9 cellular contexts compared by ENCODE assay signal in genomic region chr7:133230591-133231194, GRCh38. TPM values are rescaled to one million over a fixed set of nuclear protein-coding genes. Genes with fewer than 3 reads are reported as not detected.
DNase-seq lines count a peak whose midpoint lies in the region; ATAC-seq and TF ChIP-seq lines count a peak whose summit lies in the region.
"Had no signal": no experiment of that assay in that cellular context is flagged by ENCODE, and none has a peak within 500 bp of the region (broad histone marks: within the 10 kb centered on the region; RNA-seq: fewer than 3 reads in every experiment).

No MANE protein-coding gene starts in this region.

- POLR2A ChIA-PET in T-cell (lab: Charles Lee) = no interaction called here

- TF ChIP-seq CTCF in NB4 (IDR thresholded peaks at IDR 0.05; ENCODE audit: low read depth, low read length) = peak; percentile 89
- TF ChIP-seq CTCF in testis (IDR thresholded peaks at IDR 0.05) = peak; percentile 54 to 80 (median 75)

- intact Hi-C loops in testis (cut with DNase I; ENCODE audit: low total_unique reads) = no loop called here

- ATAC-seq in T-cell (replicated peaks in 1 of 4) = no peak
- ATAC-seq in GM18861 (IDR thresholded peaks at IDR 0.05; ENCODE audit: unreplicated experiment) = no peak

- 39% methylated on average over 5 of the region's 5 CpGs for WGBS in mesenchymal stem cell
- 43 to 51% methylated on average over 5 of the region's 5 CpGs for WGBS in testis, 2 donors

- peak; percentile 33 for DNase-seq in activated gamma-delta T cell treated with Interleukin-2 at 50 U/mL for 16 hours
- no peak for DNase-seq in activated gamma-delta T cell (lab: John Stamatoyannopoulos, UW)
- DNase-seq in NB4 (ENCODE audit: low read depth) = peak; percentile 75
- DNase-seq in T-cell = peak in 24 of 34 experiments; percentile 8 to 42 (median 20)
- peak; percentile 72 for DNase-seq in dedifferentiated amniotic fluid mesenchymal stem cell (ENCODE audit: extremely low spot score)
- peak; percentile 51 for DNase-seq in mesenchymal stem cell
- peak; percentile 84 for DNase-seq in testis

- no peak overlapping the region for H2BK12ac ChIP-seq in mesenchymal stem cell (ENCODE audit: low read length in 2 of 2)

- no peak overlapping the region for H2AK5ac ChIP-seq in mesenchymal stem cell (ENCODE audit: low read length, severe bottlenecking)

- no peak overlapping the region for H3K9ac ChIP-seq in mesenchymal stem cell (ENCODE audit: low read length)

- CTCF ChIA-PET in T-cell (lab: Charles Lee) = interaction anchor here (0.6 to 1.1 kb wide), 3 partner anchors 9 to 160 kb away, joined by 3 to 4 read pairs (median 3); no protein-coding TSS in a partner anchor

- H3K9me3 ChIP-seq in mesenchymal stem cell (ENCODE audit: control insufficient read depth, low read length) (no peaks in the 10 kb centered on the region), testis (no peaks in the 10 kb centered on the region)

- no peak overlapping the region for H2BK120ac ChIP-seq in mesenchymal stem cell (ENCODE audit: low read depth, low read length)

- H3K9me3 Mint-ChIP-seq in T-cell = no peaks in the 10 kb centered on the region

- no peaks in the 10 kb centered on the region for H3K36me3 Mint-ChIP-seq in T-cell

- no peak overlapping the region for H3K27ac Mint-ChIP-seq in T-cell

- no peak overlapping the region for H3K4me3 Mint-ChIP-seq in T-cell

- no peak overlapping the region for H3K4me2 ChIP-seq in mesenchymal stem cell (ENCODE audit: low read length, poor library complexity, severe bottlenecking)

- no peak overlapping the region for H4K91ac ChIP-seq in mesenchymal stem cell (ENCODE audit: low read length)

- H3K27me3 Mint-ChIP-seq in T-cell = peaks cover 5 to 8% of the 10 kb centered on the region in 2 donors

- H2AFZ ChIP-seq in mesenchymal stem cell (ENCODE audit: low read depth, low read length) = no peak overlapping the region

- no peak for TF ChIP-seq POLR2A in NB4 (IDR thresholded peaks at IDR 0.05; ENCODE audit: extremely low read depth, insufficient read length)
- no peak for TF ChIP-seq POLR2A in testis (IDR thresholded peaks at IDR 0.05)

- no peak overlapping the region for H3K18ac ChIP-seq in mesenchymal stem cell (ENCODE audit: low read depth in 1 of 2, low read length in 2 of 2)

- no peak overlapping the region for H3K27ac ChIP-seq in mesenchymal stem cell (ENCODE audit: low read length, poor library complexity, severe bottlenecking)
- no peak overlapping the region for H3K27ac ChIP-seq in testis
- H3K27ac ChIP-seq: epithelial cell of prostate had no signal

- H3K79me1 ChIP-seq in mesenchymal stem cell (replicated peaks; ENCODE audit: low read length, poor library complexity, severe bottlenecking) = no peaks in the 10 kb centered on the region

- H3K27me3 ChIP-seq in mesenchymal stem cell (ENCODE audit: control insufficient read depth in 1 of 2, insufficient read depth in 1 of 2, low read length in 2 of 2) = no peaks in the 10 kb centered on the region
- H3K27me3 ChIP-seq in testis = no peaks in the 10 kb centered on the region

- H3K14ac ChIP-seq in mesenchymal stem cell (ENCODE audit: low read length in 2 of 2) = no peak overlapping the region

- H3K4me1 Mint-ChIP-seq in T-cell = no peaks in the 10 kb centered on the region

- H2BK5ac ChIP-seq in mesenchymal stem cell (ENCODE audit: low read depth, low read length, poor library complexity, severe bottlenecking) = no peak overlapping the region

- H2BK15ac ChIP-seq in mesenchymal stem cell (ENCODE audit: low read depth, poor library complexity, severe bottlenecking) = no peak overlapping the region

- H3K36me3 ChIP-seq in mesenchymal stem cell (ENCODE audit: control insufficient read depth in 1 of 2, insufficient read depth in 2 of 2, low read depth in 1 of 2, low read length in 2 of 2) = no peaks in the 10 kb centered on the region
- no peaks in the 10 kb centered on the region for H3K36me3 ChIP-seq in testis (ENCODE audit: low read depth, missing control alignments)

- no peak overlapping the region for H4K8ac ChIP-seq in mesenchymal stem cell (ENCODE audit: low read length)

- H3K4me1 ChIP-seq in mesenchymal stem cell (ENCODE audit: control insufficient read depth, insufficient read depth, low read depth, low read length) (no peaks in the 10 kb centered on the region), testis (no peaks in the 10 kb centered on the region)

- no peak overlapping the region for H3K23ac ChIP-seq in mesenchymal stem cell (ENCODE audit: low read length in 2 of 2)

- no peak overlapping the region for H3K4me3 ChIP-seq in NB4 (ENCODE audit: low read depth, low read length)
- H3K4me3 ChIP-seq in mesenchymal stem cell (ENCODE audit: insufficient read depth in 1 of 2, low read depth in 1 of 2, low read length in 2 of 2) = no peak overlapping the region
- H3K4me3 ChIP-seq in testis = no peak overlapping the region

- no peak overlapping the region for H3K4ac ChIP-seq in mesenchymal stem cell (ENCODE audit: low read depth in 1 of 2, low read length in 2 of 2)

RNA-seq across cellular contexts. Expression of gene EXOC4, which starts 22.2 kb away (rescaled TPM):
- 100 to 1,000 TPM in 2 of 5 donors, 10 to 100 TPM in 3; 58.2 to 108 (median 64.8) TPM for total RNA-seq in T-cell
- 35.5 TPM for polyA plus RNA-seq in mesenchymal stem cell (2013, experiment 1 of 2)
- 34.1 TPM for polyA plus RNA-seq in mesenchymal stem cell (2013, experiment 2 of 2)
- 100 to 1,000 TPM; 142 to 169 TPM for total RNA-seq in testis
- 47.4 TPM for polyA plus RNA-seq in testis (ENCODE audit: insufficient read depth, low read depth, low replicate concordance)
